ENCODE assay signal across 1 cellular context in genomic region chr19:14497347-14497921, GRCh38.
TF ChIP-seq lines count a peak whose summit lies in the region.

No MANE protein-coding gene starts in this region.

TF ChIP-seq in GM23338, 12 proteins besides CTCF, POLR2A, EP300 and RAD21 (continued from another document):
- no peak for TF ChIP-seq ZNF462 (CRISPR knock-in tag; IDR thresholded peaks at IDR 0.05)
- TF ChIP-seq POLR2AphosphoS5 (IDR thresholded peaks at IDR 0.05; ENCODE audit: low read depth), result no peak
- no peak for TF ChIP-seq ZNF114 (CRISPR knock-in tag; IDR thresholded peaks at IDR 0.05)
- TF ChIP-seq ETS1 (IDR thresholded peaks at IDR 0.05), result no peak
- TF ChIP-seq ZNF331 (CRISPR knock-in tag; IDR thresholded peaks at IDR 0.05; ENCODE audit: low read depth), result no peak
